Comparison of ENCODE assay signal across 14 cellular contexts in genomic region chr1:161017756-161018630, GRCh38. TPM values are rescaled to one million over a fixed set of nuclear protein-coding genes. Genes with fewer than 3 reads are reported as not detected.
DNase-seq lines count a peak whose midpoint lies in the region; ATAC-seq and TF ChIP-seq lines count a peak whose summit lies in the region.
"Had no signal": no experiment of that assay in that cellular context is flagged by ENCODE, and none has a peak within 500 bp of the region (broad histone marks: within the 10 kb centered on the region; RNA-seq: fewer than 3 reads in every experiment).

No MANE protein-coding gene starts in this region.

- no peak overlapping the region for H2AFZ ChIP-seq in PC-9

- no peaks in the 10 kb centered on the region for H3K27me3 ChIP-seq in CD4-positive, alpha-beta memory T cell (ENCODE audit: insufficient read depth, low read length)
- H3K27me3 ChIP-seq in PC-9 (ENCODE audit: insufficient read depth, low read depth): no peaks in the 10 kb centered on the region

- no peaks in the 10 kb centered on the region for H3K27me3 Mint-ChIP-seq in CD4-positive, alpha-beta memory T cell
- H3K27me3 Mint-ChIP-seq in endothelial cell (ENCODE audit: unreplicated experiment): peaks cover 17% of the 10 kb centered on the region
- peaks cover 0 to 2% (median 0%) of the 10 kb centered on the region in 5 donors for H3K27me3 Mint-ChIP-seq in naive thymus-derived CD8-positive, alpha-beta T cell
- H3K27me3 Mint-ChIP-seq: activated naive CD4-positive, alpha-beta T cell treated with anti-CD3 and anti-CD28 coated beads, Interleukin-2, amount 50 U/mL, for 24 hours had no signal

- peaks cover 73% of the 10 kb centered on the region for H3K79me2 ChIP-seq in PC-9 (ENCODE audit: low read depth)

- H3K4me1 Mint-ChIP-seq in CD4-positive, alpha-beta memory T cell: peaks cover 35 to 72% (median 45%) of the 10 kb centered on the region in 4 donors
- H3K4me1 Mint-ChIP-seq in endothelial cell (ENCODE audit: unreplicated experiment): peaks cover 62% of the 10 kb centered on the region
- H3K4me1 Mint-ChIP-seq in naive thymus-derived CD8-positive, alpha-beta T cell: peaks cover 29 to 66% (median 52%) of the 10 kb centered on the region in 4 donors

- no peak for ATAC-seq in naive thymus-derived CD8-positive, alpha-beta T cell
- ATAC-seq in GM18868 (IDR thresholded peaks at IDR 0.05; ENCODE audit: unreplicated experiment): no peak
- ATAC-seq in GM18873 (IDR thresholded peaks at IDR 0.05; ENCODE audit: low FRiP score, unreplicated experiment): no peak
- ATAC-seq: HCT116 had no signal

- peaks cover 60% of the 10 kb centered on the region for H3F3A ChIP-seq in PC-9 (ENCODE audit: insufficient read depth, low read depth)

- no peaks in the 10 kb centered on the region for H3K36me3 ChIP-seq in CD4-positive, alpha-beta memory T cell (ENCODE audit: insufficient read depth, low read length)
- no peaks in the 10 kb centered on the region for H3K36me3 ChIP-seq in PC-9 (ENCODE audit: low read depth)
- H3K36me3 ChIP-seq: BE2C had no signal

- no peaks in the 10 kb centered on the region for H3K9me3 ChIP-seq in CD4-positive, alpha-beta memory T cell (ENCODE audit: control insufficient read depth in 1 of 2, low read length in 2 of 2)
- no peaks in the 10 kb centered on the region for H3K9me3 ChIP-seq in PC-9 (ENCODE audit: insufficient read depth, low read depth)
- H3K9me3 ChIP-seq: BE2C had no signal

- DNase-seq in CD4-positive, alpha-beta memory T cell: no peak
- DNase-seq in PC-9 (no peak), endothelial cell (ENCODE audit: low spot score) (no peak), RKO (ENCODE audit: low spot score) (no peak)
- DNase-seq in naive thymus-derived CD8-positive, alpha-beta T cell: no peak
- DNase-seq in effector CD4-positive, alpha-beta T cell: no peak
- DNase-seq: activated CD4-positive, alpha-beta T cell treated with anti-CD3 and anti-CD28 coated beads for 48 hours; BE2C had no signal

- no peak overlapping the region for H3K27ac ChIP-seq in CD4-positive, alpha-beta memory T cell (ENCODE audit: low read depth, low read length)
- H3K27ac ChIP-seq in PC-9: peak overlapping the region; percentile 27; the same call in 1 of the 2 replicates

- H3K9me3 Mint-ChIP-seq in CD4-positive, alpha-beta memory T cell: peaks cover 0 to 2% (median 0%) of the 10 kb centered on the region in 8 donors
- H3K9me3 Mint-ChIP-seq in endothelial cell (ENCODE audit: unreplicated experiment): no peaks in the 10 kb centered on the region
- no peaks in the 10 kb centered on the region for H3K9me3 Mint-ChIP-seq in naive thymus-derived CD8-positive, alpha-beta T cell
- H3K9me3 Mint-ChIP-seq: activated naive CD4-positive, alpha-beta T cell treated with anti-CD3 and anti-CD28 coated beads, Interleukin-2, amount 50 U/mL, for 24 hours had no signal

- POLR2A ChIA-PET in CD4-positive, alpha-beta memory T cell (lab: Charles Lee; ENCODE audit: partially characterized antibody): interaction anchor here (1.2 to 2.0 kb wide), 2 partner anchors 28 to 52 kb away, joined by 5 to 12 read pairs; partner anchors contain the start of genes ARHGAP30 and USF1
- POLR2A ChIA-PET in PC-9 (lab: Charles Lee; ENCODE audit: unreplicated experiment): interaction anchor here (0.6 kb wide), 1 partner anchor 201 kb away, joined by 3 read pairs; no protein-coding TSS in a partner anchor
- POLR2A ChIA-PET in naive thymus-derived CD8-positive, alpha-beta T cell (lab: Charles Lee): interaction anchor here (5.3 to 5.4 kb wide), 2 partner anchors 20 to 28 kb away, joined by 46 to 65 read pairs; partner anchors contain the start of genes TSTD1 and USF1

- H3K9me2 ChIP-seq in PC-9 (ENCODE audit: insufficient read depth): no peaks in the 10 kb centered on the region

- TF ChIP-seq CTCF in PC-9 (conservative IDR thresholded peaks at IDR 0.05): no peak
- no peak for TF ChIP-seq CTCF in endothelial cell (IDR thresholded peaks at IDR 0.05; ENCODE audit: unreplicated experiment)

- intact Hi-C loops in CD4-positive, alpha-beta memory T cell (cut with micrococcal nuclease): no loop called here
- intact Hi-C loops in PC-9 (cut with micrococcal nuclease; ENCODE audit: unreplicated experiment): no loop called here

- H3K4me1 ChIP-seq in CD4-positive, alpha-beta memory T cell (ENCODE audit: insufficient read depth, low read length): peaks cover 52% of the 10 kb centered on the region
- H3K4me1 ChIP-seq in PC-9 (replicated peaks; ENCODE audit: insufficient read depth): peaks cover 81% of the 10 kb centered on the region
- H3K4me1 ChIP-seq: BE2C had no signal

- no peak overlapping the region for H3K4me3 ChIP-seq in CD4-positive, alpha-beta memory T cell (ENCODE audit: low read length in 2 of 2)
- H3K4me3 ChIP-seq in PC-9: no peak overlapping the region
- H3K4me3 ChIP-seq: coronary artery had no signal

- no peaks in the 10 kb centered on the region for H3K36me3 Mint-ChIP-seq in CD4-positive, alpha-beta memory T cell
- H3K36me3 Mint-ChIP-seq in endothelial cell (ENCODE audit: low read depth, unreplicated experiment): peaks cover 37% of the 10 kb centered on the region
- no peaks in the 10 kb centered on the region for H3K36me3 Mint-ChIP-seq in naive thymus-derived CD8-positive, alpha-beta T cell
- H3K36me3 Mint-ChIP-seq: activated naive CD4-positive, alpha-beta T cell treated with anti-CD3 and anti-CD28 coated beads, Interleukin-2, amount 50 U/mL, for 24 hours had no signal

- H3K4me2 ChIP-seq in PC-9: peak overlapping the region; percentile 93

- H3K4me3 Mint-ChIP-seq in CD4-positive, alpha-beta memory T cell: no peak overlapping the region
- H3K4me3 Mint-ChIP-seq in endothelial cell (ENCODE audit: unreplicated experiment): peak overlapping the region; percentile 99
- no peak overlapping the region for H3K4me3 Mint-ChIP-seq in naive thymus-derived CD8-positive, alpha-beta T cell
- H3K4me3 Mint-ChIP-seq: activated naive CD4-positive, alpha-beta T cell treated with anti-CD3 and anti-CD28 coated beads, Interleukin-2, amount 50 U/mL, for 24 hours had no signal

- BruUV-seq in PC-9 (replicated peaks; lab: Mats Ljungman, UMichigan): no TSS peak

- peak overlapping the region; percentile 23 to 89 (median 82) for H3K27ac Mint-ChIP-seq in CD4-positive, alpha-beta memory T cell
- H3K27ac Mint-ChIP-seq in endothelial cell (ENCODE audit: unreplicated experiment): peak overlapping the region; percentile 99
- H3K27ac Mint-ChIP-seq in naive thymus-derived CD8-positive, alpha-beta T cell: peak overlapping the region in 9 of 10 donors; percentile 11 to 61 (median 30)

- peaks cover 28% of the 10 kb centered on the region for H4K20me1 ChIP-seq in PC-9 (ENCODE audit: insufficient read depth)

- CTCF ChIA-PET in CD4-positive, alpha-beta memory T cell (lab: Charles Lee; ENCODE audit: partially characterized antibody): interaction anchor here (1.4 to 5.0 kb wide), 5 partner anchors 21 to 79 kb away, joined by 4 to 42 read pairs (median 7); partner anchors contain the start of genes ARHGAP30 and TSTD1
- CTCF ChIA-PET in PC-9 (lab: Charles Lee): interaction anchor here (0.6 kb wide), 2 partner anchors 27 to 72 kb away, joined by 3 read pairs; no protein-coding TSS in a partner anchor

RNA-seq across cellular contexts. Expression of gene F11R, which starts 3.0 kb away (rescaled TPM):
- total RNA-seq in CD4-positive, alpha-beta memory T cell: 10 to 100 TPM; 19.3 to 27.1 TPM
- 10 to 100 TPM; 15.9 to 33.2 TPM for polyA plus RNA-seq in CD4-positive, alpha-beta memory T cell
- total RNA-seq in PC-9 (2021) (99.9 and 117 TPM in 2 replicates), endothelial cell (ENCODE audit: unreplicated experiment) (361 TPM)
- total RNA-seq in naive thymus-derived CD8-positive, alpha-beta T cell: 10 to 100 TPM; 16.3 to 16.4 TPM
- polyA plus RNA-seq in naive thymus-derived CD8-positive, alpha-beta T cell: 1 to 10 TPM; 6.7 to 9.0 (median 8.1) TPM

RNA-seq across cellular contexts. Expression of gene TSTD1, which starts 20.8 kb away (rescaled TPM):
- 10 to 100 TPM; 92.0 to 93.1 TPM for total RNA-seq in CD4-positive, alpha-beta memory T cell
- polyA plus RNA-seq in CD4-positive, alpha-beta memory T cell: 100 to 1,000 TPM; 264 to 411 TPM
- total RNA-seq in PC-9 (2021) (51.4 and 70.8 TPM in 2 replicates), endothelial cell (ENCODE audit: unreplicated experiment) (14.2 TPM)
- total RNA-seq in naive thymus-derived CD8-positive, alpha-beta T cell: 100 to 1,000 TPM; 100 to 108 TPM
- polyA plus RNA-seq in naive thymus-derived CD8-positive, alpha-beta T cell: 100 to 1,000 TPM; 342 to 508 (median 412) TPM

RNA-seq across cellular contexts. Expression of gene USF1, which starts 27.8 kb away (rescaled TPM):
- total RNA-seq in CD4-positive, alpha-beta memory T cell: 100 to 1,000 TPM; 101 to 102 TPM
- polyA plus RNA-seq in CD4-positive, alpha-beta memory T cell: 1 to 10 TPM; 1.4 to 5.9 TPM
- 34.8 and 43.2 TPM in 2 replicates for total RNA-seq in PC-9 (2021)
- total RNA-seq in endothelial cell (ENCODE audit: unreplicated experiment): 121 TPM
- 100 to 1,000 TPM; 107 to 118 TPM for total RNA-seq in naive thymus-derived CD8-positive, alpha-beta T cell
- polyA plus RNA-seq in naive thymus-derived CD8-positive, alpha-beta T cell: 10 to 100 TPM in 1 of 3 donors, 1 to 10 TPM in 2; 4.3 to 11.1 (median 7.4) TPM

RNA-seq across cellular contexts. Expression of gene ARHGAP30, which starts 51.7 kb away (rescaled TPM):
- 100 to 1,000 TPM; 222 to 226 TPM for total RNA-seq in CD4-positive, alpha-beta memory T cell
- polyA plus RNA-seq in CD4-positive, alpha-beta memory T cell: 100 to 1,000 TPM in 1 of 2 donors, 10 to 100 TPM in 1; 63.4 to 213 TPM
- total RNA-seq in PC-9 (2021) (0.46 and 0.65 TPM in 2 replicates), endothelial cell (ENCODE audit: unreplicated experiment) (0.23 TPM)
- 100 to 1,000 TPM; 220 to 233 TPM for total RNA-seq in naive thymus-derived CD8-positive, alpha-beta T cell
- 100 to 1,000 TPM; 110 to 207 (median 136) TPM for polyA plus RNA-seq in naive thymus-derived CD8-positive, alpha-beta T cell
- polyA plus RNA-seq: neural cell had no signal

Comparison
In these comparisons a context has a peak if more than half of its experiments do, and no peak if none do; other contexts are left out.
1. H3K27ac Mint-ChIP-seq: peak in every context shown above with its lines; median percentile 99 in endothelial cell; 82 in CD4-positive, alpha-beta memory T cell; 30 in naive thymus-derived CD8-positive, alpha-beta T cell.